In genomic region chr3:73098026-73098425, GRCh38 we compare ENCODE assay signal across 34 cellular contexts.
"Had no signal": no experiment of that assay in that cellular context is flagged by ENCODE, and none has a peak within 500 bp of the region (broad histone marks: within the 10 kb centered on the region; RNA-seq: fewer than 3 reads in every experiment).

No MANE protein-coding gene starts in this region.

- H3K9me3 ChIP-seq: MG63 had no signal

- H3K4me3 ChIP-seq: MG63 had no signal

- H3K36me3 ChIP-seq: MG63 had no signal

- H3K27me3 ChIP-seq: MG63 had no signal

- DNase-seq: Karpas-422, Kasumi-1, MG63, MM.1S, MV-4-11, NCI-H1048, NCI-H1092, NCI-H1092 treated with DMSO at 0.1 percent for 48 hours, NCI-H1105, NCI-H1105 treated with DMSO at 0.1 percent for 48 hours, NCI-H1417 treated with DMSO at 0.1 percent for 48 hours, NCI-H1436, NCI-H1436 treated with DMSO at 0.1 percent for 48 hours, NCI-H146, NCI-H1694, NCI-H1694 treated with DMSO at 0.1 percent for 48 hours, NCI-H187, NCI-H187 treated with DMSO at 0.1 percent for 48 hours, NCI-H1930, NCI-H2029, NCI-H2029 treated with DMSO at 0.1 percent for 48 hours, NCI-H2081, NCI-H2081 treated with DMSO at 0.1 percent for 48 hours, NCI-H2107, NCI-H2171, NCI-H2171 treated with DMSO at 0.1 percent for 48 hours, NCI-H2227 treated with DMSO at 0.1 percent for 48 hours, NCI-H226, NCI-H345, NCI-H446, NCI-H446 treated with DMSO at 0.1 percent for 48 hours, NCI-H510A, NCI-H510A treated with DMSO at 0.1 percent for 48 hours, NCI-H524 had no signal
